ENCODE assay signal across 1 cellular context in the genomic region with DNA sequence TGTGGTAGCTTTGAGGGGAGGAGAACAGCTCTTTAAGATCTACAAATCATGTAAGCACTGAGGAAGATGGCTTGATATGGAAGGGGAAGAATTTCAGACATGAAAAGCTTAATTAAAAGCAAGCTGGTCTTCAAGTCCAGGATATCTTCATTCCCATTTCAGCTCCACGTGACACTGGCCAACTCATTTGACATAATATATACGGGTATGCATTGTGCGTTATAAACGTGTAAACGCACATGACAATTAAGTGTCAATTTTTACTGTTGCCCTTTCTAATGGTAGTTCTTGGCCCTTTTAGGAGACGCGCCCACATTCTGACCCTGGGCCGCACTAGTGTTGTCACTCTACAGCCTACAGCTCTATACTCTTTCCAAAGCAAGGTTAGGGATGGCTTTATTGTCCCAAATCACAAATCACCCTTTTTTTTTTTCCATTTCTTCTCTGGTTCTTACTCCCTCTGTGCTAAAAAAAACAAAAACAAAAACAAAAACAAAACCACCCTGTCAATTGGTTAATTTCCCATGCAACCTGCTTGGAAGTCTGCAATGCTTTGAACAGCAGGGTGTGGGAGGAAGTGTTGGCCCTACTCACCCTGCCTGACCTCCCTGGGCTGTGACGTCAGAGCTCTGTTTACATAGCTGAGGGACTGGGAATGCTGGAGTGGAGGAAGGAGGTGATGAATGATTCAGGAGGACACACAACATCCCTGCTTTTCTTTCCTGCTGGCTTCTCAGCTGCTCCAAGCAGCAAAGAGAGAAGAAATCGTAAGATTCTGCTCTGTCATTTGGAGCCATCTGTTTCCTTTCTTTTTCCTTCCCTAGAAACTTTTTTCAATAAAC.
TF ChIP-seq lines count a peak whose summit lies in the region.

No MANE protein-coding gene starts in this region.

TF ChIP-seq in H1, 55 proteins besides CTCF, POLR2A, EP300 and RAD21 (continued from another document):
- TF ChIP-seq TAF7 (optimal IDR thresholded peaks at IDR 0.05; ENCODE audit: borderline replicate concordance, low read depth, low read length), result no peak
